8 cellular contexts compared by ENCODE assay signal in the genomic region with DNA sequence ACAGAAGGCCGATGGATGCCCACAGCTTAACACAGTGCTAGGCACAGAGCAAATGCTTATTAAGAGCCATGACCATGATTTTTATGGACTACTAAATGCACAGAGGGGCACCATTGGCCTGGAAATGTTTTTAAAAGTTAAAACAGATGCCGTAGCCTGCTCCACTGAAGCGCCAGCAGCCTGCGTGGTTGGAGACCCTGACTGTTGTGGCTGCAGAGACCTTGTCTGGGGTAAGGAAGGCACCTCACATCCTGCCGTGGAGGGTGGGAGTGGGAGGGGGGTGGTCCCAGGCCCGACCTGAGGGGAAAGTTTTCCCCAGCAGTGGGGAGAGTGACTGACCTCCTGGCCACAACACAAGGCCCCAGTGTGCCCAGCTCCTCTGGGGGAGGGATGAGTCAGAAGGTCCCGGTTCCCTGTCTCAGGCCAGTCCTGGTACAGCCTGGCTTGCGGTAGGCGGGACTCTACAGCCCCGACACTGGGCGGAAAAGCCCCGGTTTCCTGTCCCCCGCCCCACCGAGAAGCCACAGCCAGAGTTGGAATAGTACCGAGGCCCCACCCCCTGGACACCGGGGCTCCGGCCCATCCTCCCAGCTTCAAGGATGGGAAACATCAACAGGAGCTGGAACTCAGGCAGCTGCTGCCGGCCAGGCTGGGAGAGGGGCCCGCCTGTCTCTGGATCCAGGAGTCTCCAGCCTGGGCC. TPM values are rescaled to one million over a fixed set of nuclear protein-coding genes. Genes with fewer than 3 reads are reported as not detected.
DNase-seq lines count a peak whose midpoint lies in the region; ATAC-seq and TF ChIP-seq lines count a peak whose summit lies in the region.

No MANE protein-coding gene starts in this region.

- peak; percentile 14 for DNase-seq in AG09309 (ENCODE audit: low read depth)
- peak; percentile 64 for DNase-seq in MG63
- DNase-seq in epidermal melanocyte (ENCODE audit: insufficient read length, low spot score) = peak; percentile 56
- DNase-seq in mucosa of descending colon = peak in 1 of 3 donors; percentile 41
- no peak for DNase-seq in cortex of kidney (lab: John Stamatoyannopoulos, UW)

- H3K4me1 ChIP-seq in mucosa of descending colon (ENCODE audit: low read depth) = no peaks in the 10 kb centered on the region

- H3K9me3 ChIP-seq in MG63 (no peaks in the 10 kb centered on the region), mucosa of descending colon (no peaks in the 10 kb centered on the region)

- peak; percentile 59 for ATAC-seq in mucosa of descending colon
- ATAC-seq in HG03432 (IDR thresholded peaks at IDR 0.05; ENCODE audit: unreplicated experiment) = no peak
- ATAC-seq in GM21786 (IDR thresholded peaks at IDR 0.05; ENCODE audit: unreplicated experiment) = no peak
- ATAC-seq in GM18858 (IDR thresholded peaks at IDR 0.05; ENCODE audit: unreplicated experiment) = no peak

- no peaks in the 10 kb centered on the region for H3K27me3 ChIP-seq in MG63

- no peaks in the 10 kb centered on the region for H3K36me3 ChIP-seq in MG63
- H3K36me3 ChIP-seq in mucosa of descending colon (ENCODE audit: low read depth) = no peaks in the 10 kb centered on the region

- TF ChIP-seq CTCF in AG09309 (IDR thresholded peaks at IDR 0.05; ENCODE audit: control insufficient read depth, insufficient read depth, low read depth, low read length, missing control alignments) (no peak), mucosa of descending colon (IDR thresholded peaks at IDR 0.05) (no peak)

- H3K4me3 ChIP-seq in AG09309 (ENCODE audit: control insufficient read depth, low read depth, low read length) (no peak overlapping the region), MG63 (no peak overlapping the region), mucosa of descending colon (no peak overlapping the region)

- intact Hi-C loops in mucosa of descending colon (cut with DNase I, micrococcal nuclease) = loop anchor here in 1 of 2 donors (10.0 kb wide), 1 partner anchor 284 kb away; no protein-coding TSS in a partner anchor

RNA-seq across cellular contexts. Expression of gene CHST1, which starts 7.0 kb away (rescaled TPM):
- total RNA-seq in MG63 (2014; rRNA removed; shearing (Covaris generic); ENCODE audit: low replicate concordance) = not detected in 2 replicates
- 1 to 10 TPM in 2 of 3 donors, under 1 TPM in 1; 0.58 to 2.8 (median 1.4) TPM for total RNA-seq in mucosa of descending colon
